Comparison of ENCODE assay signal across 12 cellular contexts in the genomic region with DNA sequence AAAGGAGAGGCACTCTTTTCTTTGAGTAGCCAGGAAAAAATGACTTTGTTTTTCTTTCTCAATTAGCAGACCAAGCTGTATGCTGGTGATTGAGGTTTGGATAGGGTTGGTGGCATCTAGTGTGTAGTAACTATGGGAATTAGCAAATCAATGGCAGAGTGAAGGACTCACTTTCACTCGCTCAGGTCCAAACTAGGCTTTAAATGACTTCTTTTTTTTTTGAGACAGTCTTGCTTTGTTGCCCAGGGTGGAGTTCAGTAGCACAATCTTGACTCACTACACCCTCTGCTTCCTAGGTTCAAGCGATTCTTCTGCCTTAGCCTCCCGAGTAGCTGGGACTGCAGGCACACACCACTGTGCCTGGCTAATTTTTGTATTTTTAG. TPM values are rescaled to one million over a fixed set of nuclear protein-coding genes. Genes with fewer than 3 reads are reported as not detected.
DNase-seq lines count a peak whose midpoint lies in the region; ATAC-seq and TF ChIP-seq lines count a peak whose summit lies in the region.
"Had no signal": no experiment of that assay in that cellular context is flagged by ENCODE, and none has a peak within 500 bp of the region (broad histone marks: within the 10 kb centered on the region; RNA-seq: fewer than 3 reads in every experiment).

No MANE protein-coding gene starts in this region.

- H3K9me3 ChIP-seq in H9 (ENCODE audit: control insufficient read depth, low read depth, low read length) (no peaks in the 10 kb centered on the region), NT2/D1 (ENCODE audit: insufficient read depth, low read length) (no peaks in the 10 kb centered on the region)

- WGBS in H9 (ENCODE audit: extremely low coverage, insufficient read length, low lambda C conversion rate), result no CpG with 5 or more reads among the region's 3 CpGs

- H3K27ac Mint-ChIP-seq in H9, result peak overlapping the region; percentile 3 to 76 (median 71); a peak in 6 of 7 replicates

- H3K4me2 ChIP-seq in H9 (ENCODE audit: insufficient read depth, insufficient read length, low read length), result no peak overlapping the region

- H3K79me2 ChIP-seq in H9 (ENCODE audit: insufficient read depth, low read length), result no peaks in the 10 kb centered on the region; the same call in 1 of the 2 replicates

- H3K4me1 ChIP-seq in H9 (ENCODE audit: insufficient read depth, low read length) (no peaks in the 10 kb centered on the region; the same call in 1 of the 2 replicates), NT2/D1 (ENCODE audit: insufficient read depth, insufficient read length) (no peaks in the 10 kb centered on the region), foreskin keratinocyte (peaks cover 21% of the 10 kb centered on the region)

- no peak overlapping the region for H4K91ac ChIP-seq in H9 (ENCODE audit: insufficient read length, low read depth, low read length)

- ATAC-seq in GM18517 (IDR thresholded peaks at IDR 0.05; ENCODE audit: unreplicated experiment), result peak; percentile 5
- peak; percentile 38 for ATAC-seq in foreskin keratinocyte
- no peak for ATAC-seq in HG02840 (IDR thresholded peaks at IDR 0.05; ENCODE audit: low FRiP score, unreplicated experiment)
- ATAC-seq: Right ventricle myocardium inferior had no signal

- peaks cover 46 to 57% (median 51%) of the 10 kb centered on the region in 3 experiments for H3K36me3 Mint-ChIP-seq in H9 (ENCODE audit: insufficient read depth in 1 of 3, low read depth in 3 of 3)

- H3K27ac ChIP-seq in H9 (ENCODE audit: insufficient read length, low read depth, low read length) (no peak overlapping the region), foreskin keratinocyte (peak overlapping the region; percentile 3)

- H2BK20ac ChIP-seq in H9 (ENCODE audit: low read depth, low read length, poor library complexity, severe bottlenecking), result no peak overlapping the region

- H3K36me3 ChIP-seq in NT2/D1 (ENCODE audit: insufficient read depth, insufficient read length, low read length), result peaks cover 17% of the 10 kb centered on the region

- no peak overlapping the region for H2BK120ac ChIP-seq in H9 (ENCODE audit: low read depth, low read length, poor library complexity, severe bottlenecking)

- H4K5ac ChIP-seq in H9 (ENCODE audit: insufficient read length, low read depth, low read length), result peak overlapping the region; percentile 80

- no peak overlapping the region for H3K23ac ChIP-seq in H9 (ENCODE audit: insufficient read length, low read depth, low read length)

- H2BK12ac ChIP-seq in H9 (ENCODE audit: insufficient read length, low read depth, low read length), result no peak overlapping the region

- TF ChIP-seq CTCF in H9 (conservative IDR thresholded peaks at IDR 0.05) (no peak), foreskin keratinocyte (conservative IDR thresholded peaks at IDR 0.05) (no peak)

- H2AK5ac ChIP-seq in H9 (ENCODE audit: insufficient read length, low read length), result no peak overlapping the region

- no peak overlapping the region for H3K4me3 Mint-ChIP-seq in H9

- no peaks in the 10 kb centered on the region for H3K23me2 ChIP-seq in H9 (ENCODE audit: insufficient read length, low read depth, low read length, poor library complexity, severe bottlenecking)

- no peak overlapping the region for H3K4ac ChIP-seq in H9 (ENCODE audit: low read depth, low read length)

- H2BK15ac ChIP-seq in H9 (ENCODE audit: low read depth, low read length), result no peak overlapping the region

- no peaks in the 10 kb centered on the region for H3K27me3 Mint-ChIP-seq in H9 (ENCODE audit: low read depth)

- no peak overlapping the region for H3T11ph ChIP-seq in H9 (ENCODE audit: low read length)

- H3K4me1 Mint-ChIP-seq in H9, result peaks cover 24% of the 10 kb centered on the region in 2 experiments

- H4K8ac ChIP-seq in H9 (replicated peaks; ENCODE audit: insufficient read length, low read depth, low read length), result no peak overlapping the region

- H3K79me1 ChIP-seq in H9 (ENCODE audit: insufficient read depth, low read depth, low read length, poor library complexity, severe bottlenecking), result peaks cover 10% of the 10 kb centered on the region

- H3K27me3 ChIP-seq in H9 (ENCODE audit: insufficient read depth, low read length), result no peaks in the 10 kb centered on the region
- no peaks in the 10 kb centered on the region for H3K27me3 ChIP-seq in NT2/D1 (ENCODE audit: insufficient read depth, insufficient read length)
- no peaks in the 10 kb centered on the region for H3K27me3 ChIP-seq in foreskin keratinocyte

- DNase-seq in H9 (no peak), NT2/D1 (ENCODE audit: low read depth, low spot score) (peak; percentile 33), foreskin keratinocyte (no peak), NCI-H524 treated with DMSO at 0.1 percent for 48 hours (lab: John Stamatoyannopoulos, UW) (no peak), NCI-H2081 (lab: John Stamatoyannopoulos, UW) (no peak), NCI-H1417 (lab: John Stamatoyannopoulos, UW) (no peak)
- DNase-seq: DND-41; NCI-H1694; stimulated activated naive CD4-positive, alpha-beta T cell treated with Interleukin-2 at 50 U/mL for 16 hours had no signal

- H3K18ac ChIP-seq in H9 (ENCODE audit: insufficient read length, low read depth, low read length), result no peak overlapping the region

- no peak overlapping the region for H2AFZ ChIP-seq in H9 (ENCODE audit: low read length)

- no peak overlapping the region for H3K56ac ChIP-seq in H9 (ENCODE audit: insufficient read length, low read depth, low read length)

- no peak overlapping the region for H3K4me3 ChIP-seq in NT2/D1 (ENCODE audit: insufficient read length, low read depth)

- no peaks in the 10 kb centered on the region for H4K20me1 ChIP-seq in H9 (ENCODE audit: control insufficient read depth, insufficient read depth, insufficient read length)

- H3K9me3 Mint-ChIP-seq in H9, result no peaks in the 10 kb centered on the region; a peak in 2 of 5 replicates

- H3K9ac ChIP-seq in H9 (ENCODE audit: extremely low read depth, insufficient read length, low read length), result no peak overlapping the region
- H3K9ac ChIP-seq in NT2/D1 (ENCODE audit: insufficient read length, low read depth), result no peak overlapping the region

- H3K14ac ChIP-seq in H9 (ENCODE audit: insufficient read depth, low read length), result no peak overlapping the region; the same call in 1 of the 2 replicates

- no peak overlapping the region for H2BK5ac ChIP-seq in H9 (ENCODE audit: insufficient read length, low read length)

RNA-seq across cellular contexts. Expression of gene PRKCI, which starts 35.9 kb away (rescaled TPM):
- 57.7 and 71.1 TPM in 2 replicates for total RNA-seq in H9 (2021)
- 51.2 and 52.4 TPM in 2 replicates for total RNA-seq in foreskin keratinocyte
- 14.9 and 17.9 TPM in 2 replicates for polyA plus RNA-seq in foreskin keratinocyte
